13 cellular contexts compared by ENCODE assay signal in genomic region chr14:32611752-32612151, GRCh38.
DNase-seq lines count a peak whose midpoint lies in the region; ATAC-seq and TF ChIP-seq lines count a peak whose summit lies in the region.
"Had no signal": no experiment of that assay in that cellular context is flagged by ENCODE, and none has a peak within 500 bp of the region (broad histone marks: within the 10 kb centered on the region; RNA-seq: fewer than 3 reads in every experiment).

No MANE protein-coding gene starts in this region.

- H3K27me3 ChIP-seq in ascending aorta, result no peaks in the 10 kb centered on the region
- no peaks in the 10 kb centered on the region for H3K27me3 ChIP-seq in gastrocnemius medialis

- ATAC-seq in gastrocnemius medialis, result peak in 1 of 2 donors; percentile 65
- no peak for ATAC-seq in GM21619 (IDR thresholded peaks at IDR 0.05; ENCODE audit: unreplicated experiment)
- no peak for ATAC-seq in GM19397 (IDR thresholded peaks at IDR 0.05; ENCODE audit: unreplicated experiment)
- ATAC-seq: T-helper 17 cell had no signal

- H3K27ac ChIP-seq in ascending aorta (peak overlapping the region; percentile 41 to 52), gastrocnemius medialis (peak overlapping the region in 3 of 4 donors; percentile 10 to 26 (median 17))
- H3K27ac ChIP-seq: PC-9 had no signal

- H3K9me3 ChIP-seq in ascending aorta, result no peaks in the 10 kb centered on the region
- H3K9me3 ChIP-seq in gastrocnemius medialis, result no peaks in the 10 kb centered on the region

- DNase-seq in GM04503 (ENCODE audit: low read depth) (peak; percentile 80), ascending aorta (ENCODE audit: low spot score in 2 of 2) (no peak), foreskin fibroblast (peak; percentile 79 to 91), gastrocnemius medialis (no peak), progenitor cell of endocrine pancreas (ENCODE audit: low spot score, unreplicated experiment) (no peak), NCI-H345 treated with DMSO at 0.1 percent for 48 hours (lab: John Stamatoyannopoulos, UW; ENCODE audit: unreplicated experiment) (no peak)
- DNase-seq: activated CD4-positive, alpha-beta T cell treated with anti-CD3 and anti-CD28 coated beads, Interleukin-2, amount 50 U/mL, for 4 hours; immature natural killer cell; NCI-H446; PC-9; T-helper 17 cell had no signal

- no peaks in the 10 kb centered on the region for H3K36me3 ChIP-seq in ascending aorta
- H3K36me3 ChIP-seq in gastrocnemius medialis, result no peaks in the 10 kb centered on the region

- no peak for TF ChIP-seq CTCF in ascending aorta (IDR thresholded peaks at IDR 0.05)
- TF ChIP-seq CTCF in foreskin fibroblast (IDR thresholded peaks at IDR 0.05; ENCODE audit: low read depth, low read length), result no peak
- no peak for TF ChIP-seq CTCF in gastrocnemius medialis (IDR thresholded peaks at IDR 0.05 in 4 of 5, conservative IDR thresholded peaks at IDR 0.05 in 1 of 5)
- TF ChIP-seq CTCF in progenitor cell of endocrine pancreas (IDR thresholded peaks at IDR 0.05; ENCODE audit: unreplicated experiment), result no peak

- no peak for TF ChIP-seq POLR2A in gastrocnemius medialis (IDR thresholded peaks at IDR 0.05)

- H3K27ac Mint-ChIP-seq in progenitor cell of endocrine pancreas, result no peak overlapping the region
- H3K27ac Mint-ChIP-seq: immature natural killer cell, T-helper 17 cell had no signal

- in situ Hi-C loops in gastrocnemius medialis (cut with MboI; ENCODE audit: low sequenced_read_pairs in 4 of 4), result no loop called here

- no peaks in the 10 kb centered on the region for H3K27me3 Mint-ChIP-seq in progenitor cell of endocrine pancreas
- H3K27me3 Mint-ChIP-seq: T-helper 17 cell had no signal

- peaks cover 3 to 20% of the 10 kb centered on the region in 2 donors for H3K4me1 ChIP-seq in ascending aorta
- peaks cover 35 to 41% of the 10 kb centered on the region in 2 donors for H3K4me1 ChIP-seq in gastrocnemius medialis

- H3K4me1 Mint-ChIP-seq in progenitor cell of endocrine pancreas (ENCODE audit: low read depth), result no peaks in the 10 kb centered on the region
- H3K4me1 Mint-ChIP-seq: immature natural killer cell, T-helper 17 cell had no signal

- no peak overlapping the region for H3K4me3 Mint-ChIP-seq in progenitor cell of endocrine pancreas (ENCODE audit: low read depth)
- H3K4me3 Mint-ChIP-seq: immature natural killer cell, T-helper 17 cell had no signal

- no peaks in the 10 kb centered on the region for H3K36me3 Mint-ChIP-seq in progenitor cell of endocrine pancreas (ENCODE audit: insufficient read depth)
- H3K36me3 Mint-ChIP-seq: immature natural killer cell had no signal

- H3K9me3 Mint-ChIP-seq in progenitor cell of endocrine pancreas (ENCODE audit: low read depth), result peaks cover 5% of the 10 kb centered on the region

- H3K4me3 ChIP-seq in ascending aorta (no peak overlapping the region), foreskin fibroblast (ENCODE audit: low read depth in 1 of 2, low read length in 2 of 2) (no peak overlapping the region), gastrocnemius medialis (no peak overlapping the region)
- H3K4me3 ChIP-seq: PC-9 had no signal

- intact Hi-C loops in ascending aorta (cut with DNase I), result no loop called here
- intact Hi-C loops in gastrocnemius medialis (cut with DNase I; ENCODE audit: low total_unique reads), result no loop called here

Comparison
In these comparisons a context has a peak if more than half of its experiments do, and no peak if none do; other contexts are left out.
1. DNase-seq: peak in GM04503 (single experiment) and foreskin fibroblast (2 of 2); none in ascending aorta (0 of 2), gastrocnemius medialis (0 of 2), progenitor cell of endocrine pancreas (single experiment) and NCI-H345 treated with DMSO at 0.1 percent for 48 hours (single experiment).